ENCODE assay signal across 8 cellular contexts in genomic region chr5:174532453-174533126, GRCh38.
DNase-seq lines count a peak whose midpoint lies in the region; ATAC-seq, FAIRE-seq and TF ChIP-seq lines count a peak whose summit lies in the region.

No MANE protein-coding gene starts in this region.

- ATAC-seq in GM19035 (IDR thresholded peaks at IDR 0.05; ENCODE audit: unreplicated experiment) = no peak

- in situ Hi-C loops in T47D (cut with HindIII; ENCODE audit: low pct_unique_long_range_greater_than_20kb, low sequenced_read_pairs) = no loop called here

- no peak for TF ChIP-seq POLR2A in GM12891 (IDR thresholded peaks at IDR 0.05; ENCODE audit: low read depth, low read length)

- DNase-seq in DMS 273 (lab: John Stamatoyannopoulos, UW; ENCODE audit: unreplicated experiment) (peak; percentile 9), DMS 273 treated with DMSO at 0.1 percent for 48 hours (lab: John Stamatoyannopoulos, UW) (no peak), NOMO-1 treated with DMSO at 0.1 percent for 48 hours (lab: John Stamatoyannopoulos, UW; ENCODE audit: unreplicated experiment) (peak; percentile 89), T47D (ENCODE audit: low read depth in 1 of 2, low spot score in 1 of 2) (peak; percentile 71 to 95), GM12891 (ENCODE audit: insufficient read length, low spot score) (no peak)
- peak; percentile 3 to 5 for DNase-seq in stimulated activated CD4-positive, alpha-beta T cell treated with anti-CD3 and anti-CD28 coated beads, Interleukin-15, amount 100 ng/mL, for 48 hours (ENCODE audit: low read depth in 2 of 2)

- FAIRE-seq in islet of Langerhans (lab: Jason Lieb, UNC) (peak; percentile 65), GM12891 (lab: Jason Lieb, UNC) (no peak)

TF ChIP-seq in GM12891, 5 proteins besides CTCF, POLR2A, EP300 and RAD21:
- TF ChIP-seq SPI1 (IDR thresholded peaks at IDR 0.05; ENCODE audit: low read depth, low read length) (no peak), TAF1 (IDR thresholded peaks at IDR 0.05; ENCODE audit: low read depth, low read length) (no peak), POLR2AphosphoS5 (IDR thresholded peaks at IDR 0.05; ENCODE audit: low read depth, low read length) (no peak), PAX5 (IDR thresholded peaks at IDR 0.05; ENCODE audit: insufficient read depth, low read length, severe bottlenecking) (no peak), POU2F2 (IDR thresholded peaks at IDR 0.05; ENCODE audit: low read depth, low read length) (no peak)

Comparison
In these comparisons a context has a peak if more than half of its experiments do, and no peak if none do; other contexts are left out.
1. DNase-seq: peak in DMS 273 (single experiment), NOMO-1 treated with DMSO at 0.1 percent for 48 hours (single experiment), T47D (2 of 2) and stimulated activated CD4-positive, alpha-beta T cell treated with anti-CD3 and anti-CD28 coated beads, Interleukin-15, amount 100 ng/mL, for 48 hours (2 of 2); none in DMS 273 treated with DMSO at 0.1 percent for 48 hours (single experiment) and GM12891 (single experiment).